In the genomic region with DNA sequence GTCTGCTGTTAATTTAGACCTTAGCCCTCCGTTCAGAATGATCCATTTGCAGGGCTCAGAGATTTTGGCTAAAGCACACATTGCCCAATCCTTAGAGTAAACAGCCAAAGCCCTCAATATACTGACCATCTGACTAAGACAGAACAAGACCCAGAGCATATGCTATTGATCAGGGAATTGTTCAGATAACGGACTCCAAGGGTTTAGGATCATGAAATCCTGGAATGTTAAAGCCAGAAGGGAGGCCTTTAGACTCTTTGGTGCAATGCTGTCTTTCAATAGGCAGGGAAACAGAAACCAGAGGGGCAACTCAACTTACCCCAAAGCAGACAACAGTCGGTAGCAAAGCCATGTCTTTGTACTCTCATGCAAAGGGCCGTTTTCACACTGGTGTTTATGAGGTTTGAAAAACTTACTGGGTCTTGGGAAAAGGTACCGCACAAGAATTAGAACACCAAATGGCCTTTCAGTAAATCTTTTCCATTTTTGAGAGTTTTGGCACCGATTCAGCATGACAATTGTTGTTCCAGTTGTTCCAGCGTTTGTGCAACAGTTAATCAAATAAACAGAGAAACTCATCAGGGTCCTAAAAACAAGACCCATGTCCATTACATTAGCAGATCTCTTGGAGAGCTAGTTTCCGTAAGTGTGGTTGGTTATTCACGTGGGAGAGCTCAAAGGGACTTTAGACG, we compare ENCODE assay signal across 7 cellular contexts.
DNase-seq lines count a peak whose midpoint lies in the region; ATAC-seq and TF ChIP-seq lines count a peak whose summit lies in the region.

No MANE protein-coding gene starts in this region.

- peak overlapping the region; percentile 95 for H3K27ac Mint-ChIP-seq in mesothelial cell of epicardium

- ATAC-seq in upper lobe of left lung (ENCODE audit: low FRiP score in 2 of 2) (peak in 1 of 2 donors; percentile 70), GM18867 (IDR thresholded peaks at IDR 0.05; ENCODE audit: unreplicated experiment) (no peak), HG02642 (IDR thresholded peaks at IDR 0.05; ENCODE audit: poor library complexity, unreplicated experiment) (no peak)

- H3K4me3 Mint-ChIP-seq in mesothelial cell of epicardium = peak overlapping the region; percentile 75

- intact Hi-C loops in PC-9 (cut with micrococcal nuclease; ENCODE audit: unreplicated experiment) = loop anchor here (5.0 kb wide), 2 partner anchors 50 to 185 kb away; no protein-coding TSS in a partner anchor

- TF ChIP-seq EP300 in upper lobe of left lung (IDR thresholded peaks at IDR 0.05) = no peak

- POLR2A ChIA-PET in PC-9 (lab: Charles Lee; ENCODE audit: unreplicated experiment) = no interaction called here

- no peaks in the 10 kb centered on the region for H3K27me3 Mint-ChIP-seq in mesothelial cell of epicardium (ENCODE audit: low read depth)

- H3K9me2 ChIP-seq in PC-9 (ENCODE audit: insufficient read depth) = no peaks in the 10 kb centered on the region

- peaks cover 23% of the 10 kb centered on the region for H3K79me2 ChIP-seq in PC-9 (ENCODE audit: low read depth)

- DNase-seq in PC-9 (no peak), epithelial cell of prostate (ENCODE audit: low read depth, low spot score) (no peak), mesothelial cell of epicardium (ENCODE audit: low spot score in 2 of 2, unreplicated experiment in 2 of 2) (no peak), upper lobe of left lung (no peak), GDM1 (lab: John Stamatoyannopoulos, UW) (no peak)

- no peak for TF ChIP-seq CTCF in PC-9 (conservative IDR thresholded peaks at IDR 0.05)
- TF ChIP-seq CTCF in mesothelial cell of epicardium (IDR thresholded peaks at IDR 0.05; ENCODE audit: unreplicated experiment) = no peak
- no peak for TF ChIP-seq CTCF in upper lobe of left lung (IDR thresholded peaks at IDR 0.05)

- H3K27me3 ChIP-seq in PC-9 (ENCODE audit: insufficient read depth, low read depth) (no peaks in the 10 kb centered on the region), upper lobe of left lung (no peaks in the 10 kb centered on the region)

- WGBS in upper lobe of left lung, 2 donors = 64 to 66% methylated on average over 10 of the region's 10 CpGs

- H3F3A ChIP-seq in PC-9 (ENCODE audit: insufficient read depth, low read depth) = peaks cover 5% of the 10 kb centered on the region; the same call in 1 of the 2 replicates

- no peaks in the 10 kb centered on the region for H3K36me3 ChIP-seq in PC-9 (ENCODE audit: low read depth)
- H3K36me3 ChIP-seq in upper lobe of left lung = no peaks in the 10 kb centered on the region

- no peaks in the 10 kb centered on the region for H4K20me1 ChIP-seq in PC-9 (ENCODE audit: insufficient read depth)

- H3K27ac ChIP-seq in PC-9 (peak overlapping the region; percentile 43), epithelial cell of prostate (peak overlapping the region; percentile 78), upper lobe of left lung (peak overlapping the region; percentile 13 to 74 (median 47))

- BruUV-seq in PC-9 (replicated peaks; lab: Mats Ljungman, UMichigan) = no TSS peak

- peaks cover 15% of the 10 kb centered on the region; the same call in 1 of the 2 replicates for H3K9me3 ChIP-seq in PC-9 (ENCODE audit: insufficient read depth, low read depth)
- H3K9me3 ChIP-seq in upper lobe of left lung = peaks cover 0 to 11% (median 8%) of the 10 kb centered on the region in 4 donors

- no peak for TF ChIP-seq POLR2A in upper lobe of left lung (IDR thresholded peaks at IDR 0.05)

- H3K4me1 ChIP-seq in PC-9 (replicated peaks; ENCODE audit: insufficient read depth) = peaks cover 35% of the 10 kb centered on the region
- H3K4me1 ChIP-seq in upper lobe of left lung = peaks cover 3 to 31% (median 10%) of the 10 kb centered on the region in 4 donors

- H3K4me3 ChIP-seq in PC-9 = peak overlapping the region; percentile 63
- H3K4me3 ChIP-seq in upper lobe of left lung = peak overlapping the region in 3 of 4 donors; percentile 33 to 49 (median 41)

- CTCF ChIA-PET in PC-9 (lab: Charles Lee) = no interaction called here

- H2AFZ ChIP-seq in PC-9 = peak overlapping the region; percentile 83

- peaks cover 24% of the 10 kb centered on the region for H3K9me3 Mint-ChIP-seq in mesothelial cell of epicardium

- H3K4me2 ChIP-seq in PC-9 = peak overlapping the region; percentile 92

- peaks cover 57% of the 10 kb centered on the region for H3K4me1 Mint-ChIP-seq in mesothelial cell of epicardium

- H3K36me3 Mint-ChIP-seq in mesothelial cell of epicardium = peaks cover 27% of the 10 kb centered on the region
